2 cellular contexts compared by ENCODE assay signal in the genomic region with DNA sequence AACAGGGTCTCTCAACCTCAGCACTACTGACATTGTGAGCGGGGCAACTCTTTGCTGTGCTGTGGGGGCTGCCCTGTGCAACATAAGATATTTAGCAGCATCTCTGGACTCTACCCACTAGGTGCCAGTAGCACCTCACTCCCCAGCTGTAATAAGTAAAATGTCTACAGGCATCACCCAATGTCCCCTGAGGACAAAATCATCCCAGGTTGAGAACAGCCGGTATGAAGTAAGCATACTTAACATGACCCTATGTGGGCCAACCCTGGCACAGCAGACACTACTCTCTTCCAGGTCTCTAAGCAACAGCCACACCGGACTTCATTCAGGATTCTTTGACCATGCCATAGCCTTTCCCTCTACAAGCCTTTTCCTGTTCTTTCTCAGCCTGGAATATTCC.
TF ChIP-seq lines count a peak whose summit lies in the region.

No MANE protein-coding gene starts in this region.

TF ChIP-seq in HEK293, 187 proteins besides CTCF, POLR2A, EP300 and RAD21 (continued from another document):
- TF ChIP-seq ZNF341 (tag by site-specific recombination; IDR thresholded peaks at IDR 0.05; ENCODE audit: low read depth) (no peak), ZNF169 (tag by site-specific recombination; IDR thresholded peaks at IDR 0.05) (no peak), ZNF19 (tag by site-specific recombination; IDR thresholded peaks at IDR 0.05; ENCODE audit: low read depth) (no peak), ZNF585B (tag by site-specific recombination; IDR thresholded peaks at IDR 0.05) (no peak), GLI4 (tag by site-specific recombination; IDR thresholded peaks at IDR 0.05) (no peak)

TF ChIP-seq in H1, 55 proteins besides CTCF, POLR2A, EP300 and RAD21 (continued from another document):
- TF ChIP-seq, protein P1, sequence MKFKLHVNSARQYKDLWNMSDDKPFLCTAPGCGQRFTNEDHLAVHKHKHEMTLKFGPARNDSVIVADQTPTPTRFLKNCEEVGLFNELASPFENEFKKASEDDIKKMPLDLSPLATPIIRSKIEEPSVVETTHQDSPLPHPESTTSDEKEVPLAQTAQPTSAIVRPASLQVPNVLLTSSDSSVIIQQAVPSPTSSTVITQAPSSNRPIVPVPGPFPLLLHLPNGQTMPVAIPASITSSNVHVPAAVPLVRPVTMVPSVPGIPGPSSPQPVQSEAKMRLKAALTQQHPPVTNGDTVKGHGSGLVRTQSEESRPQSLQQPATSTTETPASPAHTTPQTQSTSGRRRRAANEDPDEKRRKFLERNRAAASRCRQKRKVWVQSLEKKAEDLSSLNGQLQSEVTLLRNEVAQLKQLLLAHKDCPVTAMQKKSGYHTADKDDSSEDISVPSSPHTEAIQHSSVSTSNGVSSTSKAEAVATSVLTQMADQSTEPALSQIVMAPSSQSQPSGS (IDR thresholded peaks at IDR 0.05; ENCODE audit: low read length): no peak
- TF ChIP-seq TEAD4 (IDR thresholded peaks at IDR 0.05; ENCODE audit: low read depth, low read length): no peak
- TF ChIP-seq BRCA1 (IDR thresholded peaks at IDR 0.05; ENCODE audit: low read depth, low read length): no peak
- no peak for TF ChIP-seq BCL11A (IDR thresholded peaks at IDR 0.05; ENCODE audit: low read depth in 2 of 2, low read length in 2 of 2)
- no peak for TF ChIP-seq FOSL1 (IDR thresholded peaks at IDR 0.05; ENCODE audit: insufficient read depth, low read depth, low read length)
- TF ChIP-seq, protein P2, sequence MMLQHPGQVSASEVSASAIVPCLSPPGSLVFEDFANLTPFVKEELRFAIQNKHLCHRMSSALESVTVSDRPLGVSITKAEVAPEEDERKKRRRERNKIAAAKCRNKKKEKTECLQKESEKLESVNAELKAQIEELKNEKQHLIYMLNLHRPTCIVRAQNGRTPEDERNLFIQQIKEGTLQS (IDR thresholded peaks at IDR 0.05; ENCODE audit: insufficient read depth, low read depth, low read length): no peak
- TF ChIP-seq, protein P3, sequence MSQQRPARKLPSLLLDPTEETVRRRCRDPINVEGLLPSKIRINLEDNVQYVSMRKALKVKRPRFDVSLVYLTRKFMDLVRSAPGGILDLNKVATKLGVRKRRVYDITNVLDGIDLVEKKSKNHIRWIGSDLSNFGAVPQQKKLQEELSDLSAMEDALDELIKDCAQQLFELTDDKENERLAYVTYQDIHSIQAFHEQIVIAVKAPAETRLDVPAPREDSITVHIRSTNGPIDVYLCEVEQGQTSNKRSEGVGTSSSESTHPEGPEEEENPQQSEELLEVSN (IDR thresholded peaks at IDR 0.05): no peak
- TF ChIP-seq CHD1 (IDR thresholded peaks at IDR 0.05; ENCODE audit: low read depth, low read length): no peak
- no peak for TF ChIP-seq SAP30 (IDR thresholded peaks at IDR 0.05; ENCODE audit: insufficient read depth, insufficient replicate concordance, low read length)
- TF ChIP-seq POU5F1 (IDR thresholded peaks at IDR 0.05; ENCODE audit: low read depth, low read length): no peak
- no peak for TF ChIP-seq RFX5 (IDR thresholded peaks at IDR 0.05; ENCODE audit: borderline replicate concordance, low read depth, low read length)
- TF ChIP-seq JUN (IDR thresholded peaks at IDR 0.05; ENCODE audit: low read depth, low read length): no peak
- no peak for TF ChIP-seq PHF8 (conservative IDR thresholded peaks at IDR 0.05; ENCODE audit: low read depth, low read length)
- TF ChIP-seq KDM5A (IDR thresholded peaks at IDR 0.05; ENCODE audit: low read length): no peak
- TF ChIP-seq RNF2 (IDR thresholded peaks at IDR 0.05; ENCODE audit: borderline replicate concordance, low read depth, low read length, missing control alignments, poor library complexity, severe bottlenecking): no peak
- no peak for TF ChIP-seq KDM1A (IDR thresholded peaks at IDR 0.05; ENCODE audit: borderline replicate concordance, low read length)
- TF ChIP-seq SP2 (IDR thresholded peaks at IDR 0.05; ENCODE audit: low read length): no peak
- no peak for TF ChIP-seq TAF7 (optimal IDR thresholded peaks at IDR 0.05; ENCODE audit: borderline replicate concordance, low read depth, low read length)
TF ChIP-seq in H1: peak in this region for 0.
